Comparison of ENCODE assay signal across 17 cellular contexts in genomic region chr1:110347182-110347893, GRCh38. TPM values are rescaled to one million over a fixed set of nuclear protein-coding genes. Genes with fewer than 3 reads are reported as not detected.
DNase-seq lines count a peak whose midpoint lies in the region; ATAC-seq and TF ChIP-seq lines count a peak whose summit lies in the region.
"Had no signal": no experiment of that assay in that cellular context is flagged by ENCODE, and none has a peak within 500 bp of the region (broad histone marks: within the 10 kb centered on the region; RNA-seq: fewer than 3 reads in every experiment).

No MANE protein-coding gene starts in this region.

- H3K36me3 ChIP-seq in ACC112 (ENCODE audit: insufficient read depth, low read length) (peaks cover 58% of the 10 kb centered on the region), DND-41 (ENCODE audit: insufficient read depth, low read length) (peaks cover 98% of the 10 kb centered on the region), PC-3 (ENCODE audit: low read depth, low read length) (peaks cover 66% of the 10 kb centered on the region), iPS-18a (ENCODE audit: control insufficient read depth, low read depth, low read length) (peaks cover 51% of the 10 kb centered on the region)

- intact Hi-C loops in PC-3 (cut with micrococcal nuclease) = no loop called here

- H3F3A ChIP-seq in PC-3 (ENCODE audit: low read length, unreplicated experiment) = no peaks in the 10 kb centered on the region

- H2AFZ ChIP-seq in ACC112 (ENCODE audit: low read length, unreplicated experiment) (no peak overlapping the region), DND-41 (ENCODE audit: low read depth, low read length) (no peak overlapping the region), PC-3 (ENCODE audit: low read length) (no peak overlapping the region)

- peak overlapping the region; percentile 14; the same call in 1 of the 2 replicates for H3K9ac ChIP-seq in DND-41 (ENCODE audit: low read depth, low read length)
- no peak overlapping the region for H3K9ac ChIP-seq in PC-3 (ENCODE audit: low read length)
- peak overlapping the region; percentile 8 for H3K9ac ChIP-seq in iPS-18a (ENCODE audit: low read length)

- no peak for DNase-seq in DND-41
- DNase-seq in PC-3 = no peak
- no peak for DNase-seq in iPS-NIHi11 (ENCODE audit: low spot score)
- DNase-seq in AG08396 (ENCODE audit: low spot score) = no peak
- DNase-seq: activated CD4-positive, alpha-beta T cell treated with anti-CD3 and anti-CD28 coated beads for 48 hours; adrenal gland; Calu3; immature natural killer cell; NCI-H226; nucleus accumbens; stimulated activated CD4-positive, alpha-beta T cell treated with anti-CD3 and anti-CD28 coated beads, Interleukin-4, amount 100 ng/mL, for 4 hours had no signal

- no peaks in the 10 kb centered on the region for H3K27me3 ChIP-seq in ACC112 (ENCODE audit: insufficient read depth, low read length)
- H3K27me3 ChIP-seq in DND-41 (ENCODE audit: insufficient read depth, low read length, poor library complexity) = no peaks in the 10 kb centered on the region
- H3K27me3 ChIP-seq in PC-3 (ENCODE audit: low read length) = no peaks in the 10 kb centered on the region
- no peaks in the 10 kb centered on the region for H3K27me3 ChIP-seq in iPS-18a (ENCODE audit: control insufficient read depth, insufficient read depth, low read length)
- H3K27me3 ChIP-seq: adrenal gland, SJSA1 had no signal

- H3K4me1 ChIP-seq in ACC112 (ENCODE audit: control insufficient read depth, insufficient read depth, low read length, unreplicated experiment) (peaks cover 67% of the 10 kb centered on the region), DND-41 (ENCODE audit: insufficient read depth, low read length) (peaks cover 96% of the 10 kb centered on the region), PC-3 (ENCODE audit: insufficient read depth, low read length) (peaks cover 64% of the 10 kb centered on the region), iPS-18a (ENCODE audit: control insufficient read depth, low read depth, low read length) (peaks cover 36% of the 10 kb centered on the region)
- H3K4me1 ChIP-seq: SJSA1 had no signal

- POLR2A ChIA-PET in PC-3 (lab: Charles Lee; ENCODE audit: unreplicated experiment) = no interaction called here

- no peak for ATAC-seq in DND-41 (ENCODE audit: insufficient read depth, low read depth)
- ATAC-seq in PC-3 = no peak
- no peak for ATAC-seq in HG02610 (IDR thresholded peaks at IDR 0.05; ENCODE audit: unreplicated experiment)
- ATAC-seq in HG03571 (IDR thresholded peaks at IDR 0.05; ENCODE audit: unreplicated experiment) = no peak

- H3K9me2 ChIP-seq in PC-3 (replicated peaks; ENCODE audit: low read length) = no peaks in the 10 kb centered on the region

- H3K27ac ChIP-seq in ACC112 (ENCODE audit: low read depth, low read length) (no peak overlapping the region), DND-41 (ENCODE audit: low read length) (no peak overlapping the region), PC-3 (ENCODE audit: low read length) (no peak overlapping the region), iPS-18a (ENCODE audit: low read length) (no peak overlapping the region)
- H3K27ac ChIP-seq: SJSA1, thoracic aorta had no signal

- H3K9me3 ChIP-seq in DND-41 (ENCODE audit: insufficient read depth, low read length, severe bottlenecking) = no peaks in the 10 kb centered on the region
- no peaks in the 10 kb centered on the region for H3K9me3 ChIP-seq in PC-3 (ENCODE audit: low read length)
- no peaks in the 10 kb centered on the region for H3K9me3 ChIP-seq in iPS-18a (ENCODE audit: control insufficient read depth, low read depth, low read length)
- H3K9me3 ChIP-seq: adrenal gland, SJSA1, thoracic aorta had no signal

- H3K4me3 ChIP-seq in ACC112 (ENCODE audit: low read depth, low read length) (peak overlapping the region; percentile 35; the same call in 1 of the 2 replicates), DND-41 (ENCODE audit: low read depth in 1 of 2, low read length in 2 of 2) (peak overlapping the region in 1 of 2 experiments; percentile 47; a peak in 2 of 4 replicates), PC-3 (ENCODE audit: low read length) (0 out of 2 replicates have a peak overlapping the region, but pooled peaks have one; percentile 12), iPS-18a (ENCODE audit: low read length) (no peak overlapping the region)
- H3K4me3 ChIP-seq: adrenal gland, SJSA1, thoracic aorta had no signal

- H3K79me2 ChIP-seq in ACC112 (ENCODE audit: control insufficient read depth, insufficient read depth, low read length, unreplicated experiment) = peaks cover 98% of the 10 kb centered on the region
- peaks cover 100% of the 10 kb centered on the region for H3K79me2 ChIP-seq in DND-41 (ENCODE audit: insufficient read depth, low read length)
- peaks cover 100% of the 10 kb centered on the region for H3K79me2 ChIP-seq in PC-3 (ENCODE audit: low read length)

- peaks cover 95% of the 10 kb centered on the region for H4K20me1 ChIP-seq in DND-41 (ENCODE audit: insufficient read depth, low read length)
- peaks cover 68% of the 10 kb centered on the region for H4K20me1 ChIP-seq in PC-3 (ENCODE audit: low read length)

- TF ChIP-seq CTCF in DND-41 (IDR thresholded peaks at IDR 0.05; ENCODE audit: borderline replicate concordance, extremely low read depth, low read length, poor library complexity, severe bottlenecking) (no peak), PC-3 (conservative IDR thresholded peaks at IDR 0.05; ENCODE audit: low read depth, low read length) (no peak)

- H3K4me2 ChIP-seq in DND-41 (ENCODE audit: insufficient read depth, low read length) (peak overlapping the region; percentile 97), PC-3 (ENCODE audit: low read length) (peak overlapping the region; percentile 34)

- CTCF ChIA-PET in PC-3 (lab: Charles Lee) = interaction anchor here (0.6 kb wide), 1 partner anchor 8 kb away, joined by 3 read pairs; the partner anchor contains the start of gene RBM15

- no TSS peak for BruUV-seq in PC-3 (replicated peaks; lab: Mats Ljungman, UMichigan)

RNA-seq across cellular contexts. Expression of gene RBM15, which starts 8.2 kb away (rescaled TPM):
- 41.3 and 47.0 TPM in 2 replicates for total RNA-seq in PC-3 (2014; rRNA removed)

RNA-seq across cellular contexts. Expression of gene SLC16A4, which starts 43.5 kb away (rescaled TPM):
- total RNA-seq in PC-3 (2014; rRNA removed) = 0.22 and 0.29 TPM in 2 replicates
